ENCODE assay signal across 24 cellular contexts in genomic region chr3:4323246-4324027, GRCh38. TPM values are rescaled to one million over a fixed set of nuclear protein-coding genes. Genes with fewer than 3 reads are reported as not detected.
DNase-seq lines count a peak whose midpoint lies in the region; TF ChIP-seq lines count a peak whose summit lies in the region.
"Had no signal": no experiment of that assay in that cellular context is flagged by ENCODE, and none has a peak within 500 bp of the region (broad histone marks: within the 10 kb centered on the region; RNA-seq: fewer than 3 reads in every experiment).

No MANE protein-coding gene starts in this region.

- H3K36me3 ChIP-seq in thymus (ENCODE audit: control insufficient read depth, insufficient read depth) = no peaks in the 10 kb centered on the region
- H3K36me3 ChIP-seq: brain microvascular endothelial cell, heart left ventricle, SJCRH30, stomach had no signal

- no peak overlapping the region for H3K4me3 ChIP-seq in fibroblast of mammary gland (ENCODE audit: control insufficient read depth, low read depth, low read length)
- no peak overlapping the region for H3K4me3 ChIP-seq in thymus (ENCODE audit: low read length)
- H3K4me3 ChIP-seq: heart left ventricle, SJCRH30, stomach, tibial nerve had no signal

- peak; percentile 23 for DNase-seq in HCEC 1CT
- peak; percentile 29 for DNase-seq in OCI-M1 (lab: John Stamatoyannopoulos, UW)
- peak; percentile 30 for DNase-seq in fibroblast of mammary gland (ENCODE audit: low read depth)
- DNase-seq in stimulated activated naive CD4-positive, alpha-beta T cell (lab: John Stamatoyannopoulos, UW) = no peak
- DNase-seq in stimulated activated naive CD4-positive, alpha-beta T cell treated with Interleukin-2 at 50 U/mL for 16 hours (lab: John Stamatoyannopoulos, UW) = no peak
- DNase-seq in globus pallidus (ENCODE audit: low spot score) = no peak
- DNase-seq: activated CD4-positive, alpha-beta T cell treated with anti-CD3 and anti-CD28 coated beads, Interleukin-2, amount 50 U/mL, for 48 hours; activated naive CD4-positive, alpha-beta T cell treated with anti-CD3 and anti-CD28 coated beads, Interleukin-2, amount 10 ng/mL, durations not matched to agents 7 days and 5 days; amniotic stem cell; Caco-2; DMS53; heart left ventricle; naive thymus-derived CD4-positive, alpha-beta T cell; NCI-H1105; NCI-H187; NCI-H510A treated with DMSO at 0.1 percent for 48 hours; right cardiac atrium; SJCRH30; stimulated activated CD8-positive, alpha-beta memory T cell treated with anti-CD3 and anti-CD28 coated beads, Interleukin-4, amount 100 ng/mL, for 48 hours; stomach; T-helper 9 cell had no signal

- peak overlapping the region; percentile 8 for H3K27ac ChIP-seq in thymus (ENCODE audit: low read depth)
- H3K27ac ChIP-seq: brain microvascular endothelial cell, heart left ventricle, SJCRH30, stomach, tibial nerve had no signal

- TF ChIP-seq CTCF in fibroblast of mammary gland (conservative IDR thresholded peaks at IDR 0.05; ENCODE audit: control insufficient read depth, insufficient read depth, low read depth, low read length) = no peak

- H3K4me1 ChIP-seq in thymus (ENCODE audit: control insufficient read depth, insufficient read depth, low read length) = no peaks in the 10 kb centered on the region
- H3K4me1 ChIP-seq: SJCRH30 had no signal

- H3K27me3 ChIP-seq in thymus (ENCODE audit: control insufficient read depth, insufficient read depth) = no peaks in the 10 kb centered on the region
- H3K27me3 ChIP-seq: brain microvascular endothelial cell, heart left ventricle, SJCRH30, stomach, tibial nerve had no signal

- H3K9me3 ChIP-seq in thymus (ENCODE audit: control insufficient read depth) = no peaks in the 10 kb centered on the region
- H3K9me3 ChIP-seq: Caco-2, SJCRH30 had no signal

- 98% methylated on average over 3 of the region's 3 CpGs for WGBS in thymus

RNA-seq across cellular contexts. Expression of gene SETMAR, which starts 20.3 kb away (rescaled TPM):
- polyA plus RNA-seq in thymus = 28.7 TPM

Comparison
In these comparisons a context has a peak if more than half of its experiments do, and no peak if none do; other contexts are left out.
1. DNase-seq: peak in HCEC 1CT (single experiment), OCI-M1 (single experiment) and fibroblast of mammary gland (single experiment); none in stimulated activated naive CD4-positive, alpha-beta T cell (0 of 6), stimulated activated naive CD4-positive, alpha-beta T cell treated with Interleukin-2 at 50 U/mL for 16 hours (single experiment) and globus pallidus (single experiment).